ENCODE assay signal across 14 cellular contexts in the genomic region with DNA sequence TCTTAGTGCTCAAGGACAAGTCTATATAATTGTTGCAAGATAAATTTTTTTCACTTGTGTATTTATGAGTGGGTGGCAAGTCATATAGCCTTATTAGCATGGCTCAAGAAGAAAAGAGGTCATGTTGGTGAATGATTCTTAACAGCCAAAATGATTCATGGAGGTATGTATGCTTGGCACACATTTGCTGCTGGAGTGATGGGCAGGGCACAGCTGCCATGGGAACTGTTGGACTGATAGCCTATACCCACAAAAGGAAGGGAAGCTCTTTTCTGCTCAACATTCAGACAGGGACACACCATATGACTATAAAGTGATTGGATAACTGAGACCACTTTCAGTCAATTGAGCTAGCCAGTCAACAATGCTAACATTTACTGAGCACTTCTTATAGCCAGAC. TPM values are rescaled to one million over a fixed set of nuclear protein-coding genes. Genes with fewer than 3 reads are reported as not detected.
"Had no signal": no experiment of that assay in that cellular context is flagged by ENCODE, and none has a peak within 500 bp of the region (broad histone marks: within the 10 kb centered on the region; RNA-seq: fewer than 3 reads in every experiment).

No MANE protein-coding gene starts in this region.

- H3K27ac ChIP-seq: cardiac muscle cell, tibial artery had no signal

- H3K36me3 ChIP-seq: cardiac muscle cell, tibial artery had no signal

- DNase-seq: activated CD4-positive, alpha-beta T cell treated with anti-CD3 and anti-CD28 coated beads, Interleukin-2, amount 50 U/mL, for 4 hours; activated CD4-positive, CD25-positive, alpha-beta regulatory T cell treated with anti-CD3 and anti-CD28 coated beads, Interleukin-2, amount 50 U/mL, for 72 hours; activated gamma-delta T cell treated with Interleukin-2 at 50 U/mL for 16 hours; activated naive CD8-positive, alpha-beta T cell treated with anti-CD3 and anti-CD28 coated beads for 36 hours; activated T-cell treated with anti-CD3 and anti-CD28 coated beads, Interleukin-2, amount 50 U/mL, for 48 hours; anterior cingulate cortex; T-helper 9 cell; tibial artery had no signal

- H3K27me3 ChIP-seq: cardiac muscle cell, tibial artery had no signal

- H3K4me3 ChIP-seq: cardiac muscle cell, tibial artery had no signal

- H3K9me3 ChIP-seq: tibial artery had no signal

RNA-seq across cellular contexts. Expression of a gene that starts 46.8 kb away (rescaled TPM):
- total RNA-seq: activated naive CD8-positive, alpha-beta T cell treated with anti-CD3 and anti-CD28 coated beads for 36 hours; frontal cortex; liver; mesenteric fat pad; osteocyte had no signal
- polyA plus RNA-seq: keratinocyte had no signal
